In genomic region chr17:40058151-40058784, GRCh38 we compare ENCODE assay signal across 11 cellular contexts. TPM values are rescaled to one million over a fixed set of nuclear protein-coding genes. Genes with fewer than 3 reads are reported as not detected.
A peak's percentile ranks its signal among the peaks of the same experiment; 100 is the strongest.
DNase-seq lines count a peak whose midpoint lies in the region; ATAC-seq and TF ChIP-seq lines count a peak whose summit lies in the region.
"Had no signal": no experiment of that assay in that cellular context is flagged by ENCODE, and none has a peak within 500 bp of the region (broad histone marks: within the 10 kb centered on the region; RNA-seq: fewer than 3 reads in every experiment).

No MANE protein-coding gene starts in this region.

- no peak for DNase-seq in RWPE1 (ENCODE audit: low spot score)
- DNase-seq in fibroblast of peridontal ligament (ENCODE audit: extremely low read depth): peak; percentile 71
- DNase-seq in osteocyte (ENCODE audit: extremely low spot score, unreplicated experiment): no peak
- DNase-seq in naive thymus-derived CD8-positive, alpha-beta T cell: no peak
- DNase-seq in EL: no peak
- DNase-seq: activated effector memory CD4-positive, alpha-beta T cell treated with anti-CD3 and anti-CD28 coated beads, Interleukin-2, amount 50 U/mL, for 16 hours; effector memory CD4-positive, alpha-beta T cell had no signal

- TF ChIP-seq CTCF in RWPE1 (conservative IDR thresholded peaks at IDR 0.05; ENCODE audit: low read depth) (no peak), osteocyte (IDR thresholded peaks at IDR 0.05) (no peak)

- H3K36me3 ChIP-seq in ACC112 (ENCODE audit: insufficient read depth, low read length): no peaks in the 10 kb centered on the region

- H3K4me1 ChIP-seq in ACC112 (ENCODE audit: control insufficient read depth, insufficient read depth, low read length, unreplicated experiment): peaks cover 15% of the 10 kb centered on the region

- peak overlapping the region; percentile 52 for H3K4me3 ChIP-seq in ACC112 (ENCODE audit: low read depth, low read length)

- H3K27ac ChIP-seq in ACC112 (ENCODE audit: low read depth, low read length) (peak overlapping the region; percentile 45; the same call in 1 of the 2 replicates), RWPE1 (peak overlapping the region; percentile 45)

- no peak for ATAC-seq in naive thymus-derived CD8-positive, alpha-beta T cell
- ATAC-seq in GM21515 (IDR thresholded peaks at IDR 0.05; ENCODE audit: unreplicated experiment): no peak
- ATAC-seq in GM18868 (IDR thresholded peaks at IDR 0.05; ENCODE audit: unreplicated experiment): no peak

- CTCF ChIA-PET in RWPE1 (lab: Yijun Ruan, JAX): no interaction called here

- POLR2A ChIA-PET in RWPE1 (lab: Yijun Ruan, JAX; ENCODE audit: low non-redundant PET): no interaction called here
- POLR2A ChIA-PET in naive thymus-derived CD8-positive, alpha-beta T cell (lab: Charles Lee): interaction anchor here (1.0 to 1.6 kb wide), 3 partner anchors 18 to 55 kb away, joined by 3 to 5 read pairs (median 4); no protein-coding TSS in a partner anchor

- no peaks in the 10 kb centered on the region for H3K36me3 Mint-ChIP-seq in osteocyte (ENCODE audit: unreplicated experiment)
- peaks cover 0 to 2% (median 0%) of the 10 kb centered on the region in 3 donors for H3K36me3 Mint-ChIP-seq in naive thymus-derived CD8-positive, alpha-beta T cell

- peaks cover 12% of the 10 kb centered on the region for H3K79me2 ChIP-seq in ACC112 (ENCODE audit: control insufficient read depth, insufficient read depth, low read length, unreplicated experiment)

- no peaks in the 10 kb centered on the region for H3K9me3 Mint-ChIP-seq in osteocyte (ENCODE audit: unreplicated experiment)
- H3K9me3 Mint-ChIP-seq in naive thymus-derived CD8-positive, alpha-beta T cell: no peaks in the 10 kb centered on the region

- H3K4me3 Mint-ChIP-seq in osteocyte (ENCODE audit: unreplicated experiment): no peak overlapping the region
- no peak overlapping the region for H3K4me3 Mint-ChIP-seq in naive thymus-derived CD8-positive, alpha-beta T cell

- no peaks in the 10 kb centered on the region for H3K27me3 Mint-ChIP-seq in osteocyte (ENCODE audit: unreplicated experiment)
- H3K27me3 Mint-ChIP-seq in naive thymus-derived CD8-positive, alpha-beta T cell: peaks cover 0 to 2% (median 0%) of the 10 kb centered on the region in 5 donors

- peak overlapping the region; percentile 86 for H2AFZ ChIP-seq in ACC112 (ENCODE audit: low read length, unreplicated experiment)

- H3K27ac Mint-ChIP-seq in osteocyte (ENCODE audit: unreplicated experiment): peak overlapping the region; percentile 76
- H3K27ac Mint-ChIP-seq in naive thymus-derived CD8-positive, alpha-beta T cell: peak overlapping the region in 1 of 10 donors; percentile 50

- no peaks in the 10 kb centered on the region for H3K27me3 ChIP-seq in ACC112 (ENCODE audit: insufficient read depth, low read length)

- peaks cover 27% of the 10 kb centered on the region for H3K4me1 Mint-ChIP-seq in osteocyte (ENCODE audit: unreplicated experiment)
- peaks cover 13 to 28% (median 24%) of the 10 kb centered on the region in 4 donors for H3K4me1 Mint-ChIP-seq in naive thymus-derived CD8-positive, alpha-beta T cell

RNA-seq across cellular contexts. Expression of gene MED24, which starts 4.1 kb away (rescaled TPM):
- total RNA-seq in osteocyte: 74.5 and 96.2 TPM in 2 replicates
- 100 to 1,000 TPM; 104 TPM for total RNA-seq in naive thymus-derived CD8-positive, alpha-beta T cell
- 10 to 100 TPM; 37.3 to 67.7 (median 42.1) TPM for polyA plus RNA-seq in naive thymus-derived CD8-positive, alpha-beta T cell

RNA-seq across cellular contexts. Expression of gene THRA, which starts 4.5 kb away (rescaled TPM):
- 44.6 and 46.3 TPM in 2 replicates for total RNA-seq in osteocyte
- total RNA-seq in naive thymus-derived CD8-positive, alpha-beta T cell: 10 to 100 TPM; 53.6 to 54.2 TPM
- 10 to 100 TPM; 11.3 to 23.3 (median 22.2) TPM for polyA plus RNA-seq in naive thymus-derived CD8-positive, alpha-beta T cell

RNA-seq across cellular contexts. Expression of gene NR1D1, which starts 42.1 kb away (rescaled TPM):
- total RNA-seq in osteocyte: 6.1 and 6.9 TPM in 2 replicates
- total RNA-seq in naive thymus-derived CD8-positive, alpha-beta T cell: 10 to 100 TPM; 18.2 to 19.2 TPM
- polyA plus RNA-seq in naive thymus-derived CD8-positive, alpha-beta T cell: 1 to 10 TPM; 3.9 to 9.9 (median 6.4) TPM

RNA-seq across cellular contexts. Expression of gene CSF3, which starts 43.0 kb away (rescaled TPM):
- total RNA-seq in osteocyte: not detected in 2 replicates
- not detected for total RNA-seq in naive thymus-derived CD8-positive, alpha-beta T cell
- polyA plus RNA-seq in naive thymus-derived CD8-positive, alpha-beta T cell: not detected
- total RNA-seq: OCI-LY7 had no signal
